ENCODE assay signal across 16 cellular contexts in genomic region chr1:228315945-228316588, GRCh38.
DNase-seq lines count a peak whose midpoint lies in the region; ATAC-seq lines count a peak whose summit lies in the region.
"Had no signal": no experiment of that assay in that cellular context is flagged by ENCODE, and none has a peak within 500 bp of the region (broad histone marks: within the 10 kb centered on the region; RNA-seq: fewer than 3 reads in every experiment).

No MANE protein-coding gene starts in this region.

- no peaks in the 10 kb centered on the region for H3K27me3 Mint-ChIP-seq in T-helper 17 cell
- H3K27me3 Mint-ChIP-seq: activated CD4-positive, alpha-beta memory T cell treated with anti-CD3 and anti-CD28 coated beads for 36 hours had no signal

- no peaks in the 10 kb centered on the region for H3K9me3 ChIP-seq in T-helper 17 cell (ENCODE audit: control insufficient read depth, low read length, poor library complexity, severe bottlenecking)

- no peaks in the 10 kb centered on the region for H3K4me1 Mint-ChIP-seq in T-helper 17 cell

- H3K36me3 Mint-ChIP-seq in T-helper 17 cell (ENCODE audit: low read depth), result no peaks in the 10 kb centered on the region

- H3K4me3 ChIP-seq in skeletal muscle cell (ENCODE audit: low read depth, low read length), result no peak overlapping the region
- H3K4me3 ChIP-seq: PC-9, tibial nerve had no signal

- H3K4me3 Mint-ChIP-seq in T-helper 17 cell, result no peak overlapping the region
- H3K4me3 Mint-ChIP-seq: activated CD4-positive, alpha-beta memory T cell treated with anti-CD3 and anti-CD28 coated beads for 36 hours had no signal

- DNase-seq in NCI-H82 (lab: John Stamatoyannopoulos, UW) (peak; percentile 23), NCI-H82 treated with DMSO at 0.1 percent for 48 hours (lab: John Stamatoyannopoulos, UW; ENCODE audit: unreplicated experiment) (no peak), T-helper 17 cell (peak in 2 of 3 donors; percentile 3 to 7), mesenteric fat pad (ENCODE audit: low spot score) (peak; percentile 89), skeletal muscle cell (ENCODE audit: low read depth) (peak; percentile 4), HK-2 (ENCODE audit: unreplicated experiment) (no peak), HCEC 1CT (no peak)
- DNase-seq: activated CD4-positive, alpha-beta memory T cell treated with anti-CD3 and anti-CD28 coated beads for 36 hours; DMS153; foreskin keratinocyte; mammary epithelial cell; NCI-H2081 treated with DMSO at 0.1 percent for 48 hours; NCI-H69; PC-9 had no signal

- H3K27ac Mint-ChIP-seq in T-helper 17 cell, result no peak overlapping the region
- H3K27ac Mint-ChIP-seq: activated CD4-positive, alpha-beta memory T cell treated with anti-CD3 and anti-CD28 coated beads for 36 hours had no signal

- ATAC-seq in T-helper 17 cell (no peak), HG02973 (IDR thresholded peaks at IDR 0.05; ENCODE audit: unreplicated experiment) (no peak)
- ATAC-seq: foreskin keratinocyte had no signal

Comparison
In these comparisons a context has a peak if more than half of its experiments do, and no peak if none do; other contexts are left out.
1. DNase-seq: peak in NCI-H82 (single experiment), T-helper 17 cell (2 of 3), mesenteric fat pad (single experiment) and skeletal muscle cell (single experiment); none in NCI-H82 treated with DMSO at 0.1 percent for 48 hours (single experiment), HK-2 (single experiment) and HCEC 1CT (single experiment).